In the genomic region with DNA sequence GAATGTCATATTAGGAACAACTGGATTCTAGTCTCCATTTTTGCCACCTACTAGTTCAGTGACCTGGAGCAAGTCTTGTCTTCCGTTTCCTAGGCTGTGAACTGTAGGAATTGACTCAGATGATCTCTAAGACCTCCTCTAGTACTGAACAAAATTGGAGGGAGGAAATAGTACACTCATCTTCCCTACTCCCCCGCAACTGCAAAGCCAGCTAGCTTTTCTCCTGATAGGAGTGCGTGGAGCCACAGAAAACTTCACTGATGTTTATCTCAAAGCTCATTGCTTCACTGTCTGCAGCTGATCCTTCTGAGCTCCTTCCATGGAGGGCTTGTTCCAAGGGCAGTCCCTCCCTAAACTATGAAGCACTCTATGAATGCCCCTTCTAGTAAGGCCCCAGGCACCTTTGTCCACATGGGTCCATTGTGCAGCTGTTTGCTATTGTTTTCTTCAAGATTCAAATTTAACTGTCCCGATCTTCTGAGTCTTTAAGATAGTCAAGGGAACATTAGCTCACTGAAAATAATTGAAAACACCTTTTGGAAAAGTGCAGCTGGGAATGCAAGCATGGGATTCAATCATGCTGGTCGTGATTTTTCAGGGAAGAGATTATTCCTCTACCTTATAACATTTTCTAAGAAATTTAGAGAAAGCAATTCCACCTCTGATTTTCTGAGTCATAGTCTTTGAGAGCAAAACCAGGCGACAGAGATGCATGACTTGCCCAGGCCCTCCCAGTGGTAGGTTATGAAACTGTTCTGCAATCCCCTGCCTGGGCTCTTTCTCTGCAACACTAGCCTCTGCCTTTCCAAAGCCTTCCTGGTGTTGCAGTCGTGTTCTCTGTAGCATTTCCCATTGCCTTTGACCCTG, we compare ENCODE assay signal across 8 cellular contexts. TPM values are rescaled to one million over a fixed set of nuclear protein-coding genes. Genes with fewer than 3 reads are reported as not detected.
DNase-seq lines count a peak whose midpoint lies in the region; ATAC-seq and TF ChIP-seq lines count a peak whose summit lies in the region.

No MANE protein-coding gene starts in this region.

- ATAC-seq in HG03520 (IDR thresholded peaks at IDR 0.05; ENCODE audit: unreplicated experiment) (peak; percentile 70), T-helper 17 cell (no peak)
- ATAC-seq in stimulated activated naive B cell treated with anti-CD40 and anti-IgM and Interleukin-4, amounts not matched to agents 10 μg/mL and 1 μg/mL and 100 μg/mL, for 72 hours (replicated peaks), result peak; percentile 79 to 80

- H3K4me3 Mint-ChIP-seq in T-helper 1 cell treated with Interleukin-12 subunit alpha and Interleukin-12 subunit beta and Interleukin-4 antibody, amounts not matched to agents 30 μg/mL and 1 μg/mL, for 36 hours, result peak overlapping the region; percentile 50
- no peak overlapping the region for H3K4me3 Mint-ChIP-seq in stimulated activated naive B cell treated with anti-CD40 and anti-IgM and Interleukin-4, amounts not matched to agents 10 μg/mL and 1 μg/mL and 100 μg/mL, for 72 hours
- no peak overlapping the region for H3K4me3 Mint-ChIP-seq in T-helper 17 cell

- H3K27ac Mint-ChIP-seq in T-helper 1 cell treated with Interleukin-12 subunit alpha and Interleukin-12 subunit beta and Interleukin-4 antibody, amounts not matched to agents 30 μg/mL and 1 μg/mL, for 36 hours, result peak overlapping the region; percentile 65
- no peak overlapping the region for H3K27ac Mint-ChIP-seq in stimulated activated naive B cell treated with anti-CD40 and anti-IgM and Interleukin-4, amounts not matched to agents 10 μg/mL and 1 μg/mL and 100 μg/mL, for 72 hours
- no peak overlapping the region for H3K27ac Mint-ChIP-seq in T-helper 17 cell

- peaks cover 1% of the 10 kb centered on the region for H3K36me3 Mint-ChIP-seq in T-helper 1 cell treated with Interleukin-12 subunit alpha and Interleukin-12 subunit beta and Interleukin-4 antibody, amounts not matched to agents 30 μg/mL and 1 μg/mL, for 36 hours (ENCODE audit: low read depth)
- H3K36me3 Mint-ChIP-seq in stimulated activated naive B cell treated with anti-CD40 and anti-IgM and Interleukin-4, amounts not matched to agents 10 μg/mL and 1 μg/mL and 100 μg/mL, for 72 hours, result peaks cover 5 to 8% of the 10 kb centered on the region in 2 donors
- peaks cover 3% of the 10 kb centered on the region for H3K36me3 Mint-ChIP-seq in T-helper 17 cell (ENCODE audit: low read depth)

- H3K4me1 Mint-ChIP-seq in T-helper 1 cell treated with Interleukin-12 subunit alpha and Interleukin-12 subunit beta and Interleukin-4 antibody, amounts not matched to agents 30 μg/mL and 1 μg/mL, for 36 hours (ENCODE audit: low read depth), result peaks cover 33% of the 10 kb centered on the region
- peaks cover 13 to 25% of the 10 kb centered on the region in 2 donors for H3K4me1 Mint-ChIP-seq in stimulated activated naive B cell treated with anti-CD40 and anti-IgM and Interleukin-4, amounts not matched to agents 10 μg/mL and 1 μg/mL and 100 μg/mL, for 72 hours
- H3K4me1 Mint-ChIP-seq in T-helper 17 cell, result peaks cover 10% of the 10 kb centered on the region

- no peaks in the 10 kb centered on the region for H3K9me3 ChIP-seq in T-helper 17 cell (ENCODE audit: control insufficient read depth, low read length, poor library complexity, severe bottlenecking)

- no peaks in the 10 kb centered on the region for H3K9me3 Mint-ChIP-seq in T-helper 1 cell treated with Interleukin-12 subunit alpha and Interleukin-12 subunit beta and Interleukin-4 antibody, amounts not matched to agents 30 μg/mL and 1 μg/mL, for 36 hours
- no peaks in the 10 kb centered on the region for H3K9me3 Mint-ChIP-seq in stimulated activated naive B cell treated with anti-CD40 and anti-IgM and Interleukin-4, amounts not matched to agents 10 μg/mL and 1 μg/mL and 100 μg/mL, for 72 hours

- DNase-seq in Daoy (ENCODE audit: low read depth) (peak; percentile 58), GM20000 (ENCODE audit: low spot score) (peak; percentile 28), glomerular visceral epithelial cell (ENCODE audit: extremely low spot score) (peak; percentile 51), NCI-H2081 treated with DMSO at 0.1 percent for 48 hours (lab: John Stamatoyannopoulos, UW) (no peak), T-helper 17 cell (no peak)
- no peak for DNase-seq in stimulated activated naive B cell treated with anti-CD40 and anti-IgM and Interleukin-4, amounts not matched to agents 10 μg/mL and 1 μg/mL and 100 μg/mL, for 72 hours

- TF ChIP-seq CTCF in GM20000 (IDR thresholded peaks at IDR 0.05; ENCODE audit: extremely low read depth, missing control alignments), result peak; percentile 20

- H3K27me3 Mint-ChIP-seq in T-helper 1 cell treated with Interleukin-12 subunit alpha and Interleukin-12 subunit beta and Interleukin-4 antibody, amounts not matched to agents 30 μg/mL and 1 μg/mL, for 36 hours (ENCODE audit: low read depth), result peaks cover 4% of the 10 kb centered on the region
- no peaks in the 10 kb centered on the region for H3K27me3 Mint-ChIP-seq in stimulated activated naive B cell treated with anti-CD40 and anti-IgM and Interleukin-4, amounts not matched to agents 10 μg/mL and 1 μg/mL and 100 μg/mL, for 72 hours
- H3K27me3 Mint-ChIP-seq in T-helper 17 cell, result no peaks in the 10 kb centered on the region

RNA-seq across cellular contexts. Expression of gene FILIP1L, which starts 24.3 kb away (rescaled TPM):
- 26.5 and 29.0 TPM in 2 replicates for total RNA-seq in Daoy (2014; rRNA removed; shearing (Covaris generic))
- total RNA-seq in T-helper 17 cell, result under 1 TPM in 1 of 2 donors, not detected in 1; 0.82 TPM

Comparison
In these comparisons a context has a peak if more than half of its experiments do, and no peak if none do; other contexts are left out.
1. DNase-seq: peak in Daoy (single experiment), GM20000 (single experiment) and glomerular visceral epithelial cell (single experiment); none in stimulated activated naive B cell treated with anti-CD40 and anti-IgM and Interleukin-4, amounts not matched to agents 10 μg/mL and 1 μg/mL and 100 μg/mL, for 72 hours (single experiment), NCI-H2081 treated with DMSO at 0.1 percent for 48 hours (single experiment) and T-helper 17 cell (0 of 3).
2. RNA of gene FILIP1L, which starts 24.3 kb away (total RNA-seq): 26.5 to 29.0 TPM in Daoy; 0.82 TPM in T-helper 17 cell; every median in the first group is over 10 times any median in the second.